Comparison of ENCODE assay signal across 8 cellular contexts in the genomic region with DNA sequence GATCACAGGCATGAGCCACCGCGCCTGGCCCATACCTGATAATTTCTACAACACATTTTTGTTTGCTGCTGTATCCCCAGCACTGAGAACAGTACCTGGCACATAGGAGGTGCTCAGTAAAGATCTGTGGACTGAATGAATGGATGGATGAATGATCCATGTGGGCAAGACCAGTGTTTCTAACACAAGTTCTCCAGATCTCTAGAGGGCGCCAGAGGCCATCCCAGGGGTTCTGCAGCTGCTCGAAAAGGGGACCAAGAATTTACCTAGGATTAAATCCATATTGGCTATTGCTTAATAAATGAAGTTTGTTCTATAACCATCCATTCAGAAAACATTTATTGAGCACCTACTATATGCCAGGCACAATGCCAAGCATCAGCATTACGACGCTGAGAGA.
DNase-seq lines count a peak whose midpoint lies in the region; ATAC-seq and TF ChIP-seq lines count a peak whose summit lies in the region.

No MANE protein-coding gene starts in this region.

- no peaks in the 10 kb centered on the region for H3K36me3 Mint-ChIP-seq in activated CD4-positive, alpha-beta T cell treated with anti-CD3 and anti-CD28 coated beads, Interleukin-2, amount 10 ng/mL, durations not matched to agents 24 days and 14 days (ENCODE audit: low read depth)

- H3K4me3 Mint-ChIP-seq in activated CD4-positive, alpha-beta T cell treated with anti-CD3 and anti-CD28 coated beads, Interleukin-2, amount 10 ng/mL, durations not matched to agents 24 days and 14 days, result no peak overlapping the region

- no peaks in the 10 kb centered on the region for H3K9me3 Mint-ChIP-seq in activated CD4-positive, alpha-beta T cell treated with anti-CD3 and anti-CD28 coated beads, Interleukin-2, amount 10 ng/mL, durations not matched to agents 24 days and 14 days

- no peak overlapping the region for H3K27ac Mint-ChIP-seq in activated CD4-positive, alpha-beta T cell treated with anti-CD3 and anti-CD28 coated beads, Interleukin-2, amount 10 ng/mL, durations not matched to agents 24 days and 14 days

- H3K4me1 Mint-ChIP-seq in activated CD4-positive, alpha-beta T cell treated with anti-CD3 and anti-CD28 coated beads, Interleukin-2, amount 10 ng/mL, durations not matched to agents 24 days and 14 days, result no peaks in the 10 kb centered on the region

- DNase-seq in activated CD4-positive, alpha-beta T cell treated with anti-CD3 and anti-CD28 coated beads, Interleukin-2, amount 10 ng/mL, durations not matched to agents 24 days and 14 days, result peak; percentile 57
- DNase-seq in activated CD4-positive, alpha-beta T cell treated with anti-CD3 and anti-CD28 coated beads, Interleukin-2, amount 50 U/mL, for 4 hours, result no peak
- DNase-seq in RKO (ENCODE audit: low spot score) (peak; percentile 58), germinal center (ENCODE audit: low spot score) (peak; percentile 52), stromal cell of bone marrow (ENCODE audit: low read depth) (peak; percentile 18)

- ATAC-seq in GM18909 (IDR thresholded peaks at IDR 0.05; ENCODE audit: poor library complexity, unreplicated experiment) (no peak), HG03571 (IDR thresholded peaks at IDR 0.05; ENCODE audit: unreplicated experiment) (no peak)

- intact Hi-C loops in activated CD4-positive, alpha-beta T cell treated with anti-CD3 and anti-CD28 coated beads, Interleukin-2, amount 10 ng/mL, durations not matched to agents 24 days and 14 days (cut with micrococcal nuclease), result loop anchor here (10.0 kb wide), 1 partner anchor 182 kb away; a partner anchor contains a TSS

- peak; percentile 19; the same call in 1 of the 2 replicates for TF ChIP-seq CTCF in LNCAP (IDR thresholded peaks at IDR 0.05)

- no peaks in the 10 kb centered on the region for H3K27me3 Mint-ChIP-seq in activated CD4-positive, alpha-beta T cell treated with anti-CD3 and anti-CD28 coated beads, Interleukin-2, amount 10 ng/mL, durations not matched to agents 24 days and 14 days

Comparison
In these comparisons a context has a peak if more than half of its experiments do, and no peak if none do; other contexts are left out.
1. DNase-seq: peak in activated CD4-positive, alpha-beta T cell treated with anti-CD3 and anti-CD28 coated beads, Interleukin-2, amount 10 ng/mL, durations not matched to agents 24 days and 14 days (single experiment), RKO (single experiment), germinal center (single experiment) and stromal cell of bone marrow (single experiment); none in activated CD4-positive, alpha-beta T cell treated with anti-CD3 and anti-CD28 coated beads, Interleukin-2, amount 50 U/mL, for 4 hours (0 of 2).